17 cellular contexts compared by ENCODE assay signal in the genomic region with DNA sequence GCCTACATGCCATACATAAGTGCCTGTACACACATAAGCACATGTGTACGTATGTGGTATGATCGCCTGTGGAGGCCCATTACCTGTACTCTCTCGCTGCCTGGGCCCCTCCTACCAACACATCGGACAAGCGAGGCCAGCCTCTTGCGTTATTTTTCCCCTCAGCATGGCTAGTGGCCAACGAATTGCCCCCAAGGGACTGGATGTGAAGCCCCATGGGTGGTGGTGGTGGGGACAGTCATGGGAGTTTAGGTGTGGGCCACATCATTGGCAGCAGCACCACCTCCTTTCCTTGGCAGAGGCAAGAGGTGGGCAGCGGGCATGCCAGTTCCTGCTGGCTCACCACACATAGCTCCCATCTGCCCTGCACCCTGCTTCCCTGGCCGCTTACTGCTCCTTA.
"Had no signal": no experiment of that assay in that cellular context is flagged by ENCODE, and none has a peak within 500 bp of the region (broad histone marks: within the 10 kb centered on the region; RNA-seq: fewer than 3 reads in every experiment).

No MANE protein-coding gene starts in this region.

- H3K27ac Mint-ChIP-seq: activated CD4-positive, alpha-beta T cell treated with anti-CD3 and anti-CD28 coated beads, Interleukin-2, amount 10 ng/mL, durations not matched to agents 7 days and 5 days; activated naive CD4-positive, alpha-beta T cell treated with anti-CD3 and anti-CD28 coated beads, Interleukin-2, amount 50 U/mL, for 72 hours; dendritic cell treated with granulocyte-macrophage colony-stimulating factor and Interleukin-4, amounts not matched to agents 40 ng/mL and 50 ng/mL, for 4 days; stimulated activated naive CD8-positive, alpha-beta T cell treated with anti-CD3 and anti-CD28 coated beads, Interleukin-15, Interleukin-2, amounts not matched to agents 100 ng/mL and 50 ng/mL, for 24 hours had no signal

- DNase-seq: activated CD4-positive, alpha-beta T cell treated with anti-CD3 and anti-CD28 coated beads, Interleukin-2, amount 10 ng/mL, durations not matched to agents 7 days and 5 days; activated CD8-positive, alpha-beta memory T cell treated with anti-CD3 and anti-CD28 coated beads for 24 hours; activated CD8-positive, alpha-beta memory T cell treated with anti-CD3 and anti-CD28 coated beads, Interleukin-2, amount 50 U/mL, for 48 hours; activated effector memory CD4-positive, alpha-beta T cell treated with anti-CD3 and anti-CD28 coated beads, Interleukin-2, amount 50 U/mL, for 16 hours; activated T-cell treated with anti-CD3 and anti-CD28 coated beads, Interleukin-2, amount 50 U/mL, for 48 hours; effector CD8-positive, alpha-beta T cell; midbrain; uterus had no signal

- H3K27ac ChIP-seq: prostate gland, skin epidermis, uterus had no signal

- H3K4me3 Mint-ChIP-seq: activated CD4-positive, alpha-beta T cell treated with anti-CD3 and anti-CD28 coated beads, Interleukin-2, amount 10 ng/mL, durations not matched to agents 7 days and 5 days; dendritic cell treated with granulocyte-macrophage colony-stimulating factor and Interleukin-4, amounts not matched to agents 40 ng/mL and 50 ng/mL, for 4 days; stimulated activated naive CD8-positive, alpha-beta T cell treated with anti-CD3 and anti-CD28 coated beads, Interleukin-15, Interleukin-2, amounts not matched to agents 100 ng/mL and 50 ng/mL, for 24 hours had no signal

- H3K9me3 ChIP-seq: adrenal gland, prostate gland, uterus had no signal

- H3K36me3 ChIP-seq: adrenal gland, prostate gland, uterus had no signal

- H3K9me3 Mint-ChIP-seq: activated CD4-positive, alpha-beta T cell treated with anti-CD3 and anti-CD28 coated beads, Interleukin-2, amount 10 ng/mL, durations not matched to agents 7 days and 5 days; activated naive CD4-positive, alpha-beta T cell treated with anti-CD3 and anti-CD28 coated beads, Interleukin-2, amount 50 U/mL, for 72 hours; dendritic cell treated with granulocyte-macrophage colony-stimulating factor and Interleukin-4, amounts not matched to agents 40 ng/mL and 50 ng/mL, for 4 days; stimulated activated naive CD8-positive, alpha-beta T cell treated with anti-CD3 and anti-CD28 coated beads, Interleukin-15, Interleukin-2, amounts not matched to agents 100 ng/mL and 50 ng/mL, for 24 hours had no signal

- H3K4me3 ChIP-seq: adrenal gland, lung, prostate gland, skin epidermis, uterus had no signal

- H3K27me3 Mint-ChIP-seq: activated CD4-positive, alpha-beta T cell treated with anti-CD3 and anti-CD28 coated beads, Interleukin-2, amount 10 ng/mL, durations not matched to agents 7 days and 5 days; stimulated activated naive CD8-positive, alpha-beta T cell treated with anti-CD3 and anti-CD28 coated beads, Interleukin-15, Interleukin-2, amounts not matched to agents 100 ng/mL and 50 ng/mL, for 24 hours had no signal

- H3K27me3 ChIP-seq: adrenal gland, uterus had no signal

- ATAC-seq: activated CD4-positive, CD25-positive, alpha-beta regulatory T cell treated with anti-CD3 and anti-CD28 coated beads, Interleukin-2, amount 50 U/mL, for 24 hours; activated naive CD4-positive, alpha-beta T cell treated with anti-CD3 and anti-CD28 coated beads, Interleukin-2, amount 50 U/mL, for 72 hours; esophagus mucosa had no signal
